ENCODE assay signal across 8 cellular contexts in genomic region chr7:121330053-121330833, GRCh38. TPM values are rescaled to one million over a fixed set of nuclear protein-coding genes. Genes with fewer than 3 reads are reported as not detected.
DNase-seq lines count a peak whose midpoint lies in the region; ATAC-seq and TF ChIP-seq lines count a peak whose summit lies in the region.

No MANE protein-coding gene starts in this region.

- peaks cover 74% of the 10 kb centered on the region for H3K27me3 Mint-ChIP-seq in T-helper 17 cell

- H3K4me3 ChIP-seq in right atrium auricular region: peak overlapping the region; percentile 22 to 41
- H3K4me3 ChIP-seq in skeletal muscle cell (ENCODE audit: low read depth, low read length): peak overlapping the region; percentile 57

- H3K4me1 Mint-ChIP-seq in T-helper 17 cell: peaks cover 12% of the 10 kb centered on the region

- no peaks in the 10 kb centered on the region for H3K36me3 ChIP-seq in right atrium auricular region

- H3K36me3 Mint-ChIP-seq in T-helper 17 cell (ENCODE audit: low read depth): no peaks in the 10 kb centered on the region

- no peak overlapping the region for H3K27ac Mint-ChIP-seq in T-helper 17 cell

- TF ChIP-seq CTCF in right atrium auricular region (IDR thresholded peaks at IDR 0.05): no peak

- H3K4me3 Mint-ChIP-seq in T-helper 17 cell: peak overlapping the region; percentile 76

- H3K27me3 ChIP-seq in right atrium auricular region: peaks cover 18 to 33% of the 10 kb centered on the region in 2 donors

- peak; percentile 29 for ATAC-seq in HG02798 (IDR thresholded peaks at IDR 0.05; ENCODE audit: poor library complexity, unreplicated experiment)
- ATAC-seq in T-helper 17 cell: no peak

- no peaks in the 10 kb centered on the region for H3K9me3 ChIP-seq in T-helper 17 cell (ENCODE audit: control insufficient read depth, low read length, poor library complexity, severe bottlenecking)
- H3K9me3 ChIP-seq in right atrium auricular region: no peaks in the 10 kb centered on the region

- peak; percentile 57 for DNase-seq in activated CD8-positive, alpha-beta memory T cell treated with anti-CD3 and anti-CD28 coated beads for 24 hours
- DNase-seq in activated CD8-positive, alpha-beta memory T cell treated with anti-CD3 and anti-CD28 coated beads, Interleukin-2, amount 50 U/mL, for 4 hours: no peak
- DNase-seq in T-helper 17 cell: no peak
- no peak for DNase-seq in right atrium auricular region (ENCODE audit: low spot score)
- no peak for DNase-seq in skeletal muscle cell (ENCODE audit: low read depth)
- DNase-seq in COLO829 (ENCODE audit: low spot score): no peak
- DNase-seq in GM19240 (ENCODE audit: insufficient read length, low spot score): no peak

- no peak overlapping the region for H3K27ac ChIP-seq in right atrium auricular region

- peaks cover 0 to 22% of the 10 kb centered on the region in 2 donors for H3K4me1 ChIP-seq in right atrium auricular region

RNA-seq across cellular contexts. Expression of gene WNT16, which starts 1.4 kb away (rescaled TPM):
- total RNA-seq in T-helper 17 cell: not detected
- under 1 TPM in 1 of 2 donors, not detected in 1; 0.12 TPM for total RNA-seq in right atrium auricular region
